ENCODE assay signal across 9 cellular contexts in the genomic region with DNA sequence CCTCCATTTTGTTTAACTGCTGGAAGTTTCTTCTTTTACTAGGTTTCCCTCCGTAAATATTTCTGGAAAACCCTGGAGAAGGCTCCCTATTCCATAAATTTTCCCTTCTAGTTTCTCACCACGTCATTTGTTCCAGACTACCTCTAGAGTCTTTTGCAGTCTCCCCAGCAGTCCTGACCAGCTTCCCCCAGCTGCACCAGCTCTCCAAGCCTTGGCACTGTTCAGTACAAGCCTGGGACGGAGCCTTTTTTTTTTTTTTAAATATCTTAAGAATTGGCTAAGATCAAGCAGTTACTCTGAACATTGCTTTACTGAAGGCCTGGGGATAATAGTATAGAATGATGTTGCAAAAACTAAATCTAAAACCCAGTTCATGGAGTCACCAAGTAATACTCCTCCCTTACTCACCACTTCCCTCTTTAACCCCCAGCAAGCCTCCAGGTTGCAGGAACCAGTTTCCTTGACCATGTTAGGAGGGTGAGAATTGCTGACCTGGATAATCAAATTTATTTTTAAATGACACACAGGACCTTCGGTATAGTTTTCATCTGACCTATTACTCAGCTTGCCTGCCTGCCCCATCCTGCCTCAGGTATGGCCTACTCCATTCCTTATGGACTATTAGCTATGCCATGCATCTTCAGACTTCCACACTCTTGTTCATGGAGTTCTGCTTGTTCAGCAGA. TPM values are rescaled to one million over a fixed set of nuclear protein-coding genes. Genes with fewer than 3 reads are reported as not detected.
DNase-seq lines count a peak whose midpoint lies in the region; ATAC-seq and TF ChIP-seq lines count a peak whose summit lies in the region.
"Had no signal": no experiment of that assay in that cellular context is flagged by ENCODE, and none has a peak within 500 bp of the region (broad histone marks: within the 10 kb centered on the region; RNA-seq: fewer than 3 reads in every experiment).

No MANE protein-coding gene starts in this region.

- intact Hi-C loops in adrenal gland (cut with DNase I) = no loop called here

- no peaks in the 10 kb centered on the region for H3K9me3 ChIP-seq in adrenal gland (replicated peaks in 1 of 3)

- H3K4me3 ChIP-seq in adrenal gland = peak overlapping the region in 3 of 4 donors; percentile 45 to 72 (median 62)

- H3K9me3 Mint-ChIP-seq in memory B cell = no peaks in the 10 kb centered on the region

- peaks cover 8% of the 10 kb centered on the region for H3K4me1 Mint-ChIP-seq in memory B cell

- 18 to 36% (median 27%) methylated on average over 4 of the region's 4 CpGs for WGBS in adrenal gland, 4 donors

- no peaks in the 10 kb centered on the region for H3K27me3 ChIP-seq in adrenal gland

- DNase-seq in adrenal gland (peak in 1 of 7 donors; percentile 26), memory B cell (ENCODE audit: low spot score in 2 of 2) (no peak), SHP77 treated with DMSO at 0.1 percent for 48 hours (lab: John Stamatoyannopoulos, UW) (no peak), middle frontal gyrus (ENCODE audit: extremely low spot score, low spot score) (no peak)
- no peak for DNase-seq in stimulated activated CD4-positive, alpha-beta T cell treated with anti-CD3 and anti-CD28 coated beads, Interleukin-2, amount 100 ng/mL, for 24 hours

- H3K27ac ChIP-seq in adrenal gland = peak overlapping the region in 4 of 5 donors; percentile 79 to 92 (median 90)

- peak overlapping the region; percentile 97 for H3K4me3 Mint-ChIP-seq in memory B cell

- H3K27ac Mint-ChIP-seq in memory B cell = peak overlapping the region; percentile 96

- peak; percentile 31 for ATAC-seq in GM19035 (IDR thresholded peaks at IDR 0.05; ENCODE audit: unreplicated experiment)
- ATAC-seq in HG03457 (IDR thresholded peaks at IDR 0.05; ENCODE audit: unreplicated experiment) = peak; percentile 42
- peak; percentile 26 for ATAC-seq in memory B cell (ENCODE audit: low read depth)
- ATAC-seq in GM18520 (IDR thresholded peaks at IDR 0.05; ENCODE audit: unreplicated experiment) = no peak

- no peak for TF ChIP-seq CTCF in adrenal gland (IDR thresholded peaks at IDR 0.05)

- no peaks in the 10 kb centered on the region for H3K27me3 Mint-ChIP-seq in memory B cell

- peaks cover 25% of the 10 kb centered on the region for H3K36me3 Mint-ChIP-seq in memory B cell

- no peaks in the 10 kb centered on the region for H3K36me3 ChIP-seq in adrenal gland (replicated peaks in 1 of 2)

- peaks cover 11 to 17% of the 10 kb centered on the region in 2 donors for H3K4me1 ChIP-seq in adrenal gland (replicated peaks in 1 of 2)

- no peak for TF ChIP-seq POLR2A in adrenal gland (IDR thresholded peaks at IDR 0.05)

RNA-seq across cellular contexts. Expression of a gene that starts 0.7 kb away (rescaled TPM):
- 1 to 10 TPM; 1.0 to 6.7 (median 3.5) TPM for total RNA-seq in adrenal gland
- polyA plus RNA-seq in adrenal gland = 1 to 10 TPM; 3.5 to 4.3 (median 3.6) TPM
- total RNA-seq: NCI-H460 had no signal
